Comparison of ENCODE assay signal across 24 cellular contexts in the genomic region with DNA sequence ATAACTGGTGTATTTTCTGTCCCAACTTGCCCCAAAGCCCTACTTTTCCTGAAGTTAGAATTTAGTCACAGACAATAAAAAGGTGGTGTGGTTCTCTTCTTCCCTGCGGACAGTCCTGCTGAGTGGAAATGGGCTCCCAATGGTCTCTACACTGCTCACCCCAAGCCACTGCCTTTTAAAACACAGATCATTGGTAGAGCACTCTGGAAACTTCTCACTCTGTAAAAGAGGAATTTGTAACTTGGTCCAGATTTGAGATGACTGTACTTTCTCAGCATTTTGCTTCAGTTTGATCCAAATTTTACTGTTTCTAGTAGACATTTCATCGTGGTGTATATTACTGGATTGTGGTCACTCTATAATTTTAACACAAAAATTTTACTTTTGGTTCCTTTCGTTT.
"Had no signal": no experiment of that assay in that cellular context is flagged by ENCODE, and none has a peak within 500 bp of the region (broad histone marks: within the 10 kb centered on the region; RNA-seq: fewer than 3 reads in every experiment).

No MANE protein-coding gene starts in this region.

- ATAC-seq: activated CD8-positive, alpha-beta T cell treated with anti-CD3 and anti-CD28 coated beads for 36 hours; activated T-cell treated with anti-CD3 and anti-CD28 coated beads, Interleukin-2, amount 50 U/mL, for 72 hours; activated T-helper 17 cell treated with anti-CD3 and anti-CD28 coated beads, Interleukin-2, amount 50 U/mL, for 72 hours; Panc1 had no signal

- H3K27me3 Mint-ChIP-seq: activated CD4-positive, alpha-beta T cell treated with anti-CD3 and anti-CD28 coated beads, Interleukin-2, amount 10 ng/mL, durations not matched to agents 24 days and 14 days; activated CD8-positive, alpha-beta T cell treated with anti-CD3 and anti-CD28 coated beads for 36 hours; activated naive CD4-positive, alpha-beta T cell treated with anti-CD3 and anti-CD28 coated beads, Interleukin-2, amount 50 U/mL, for 24 hours; activated naive CD8-positive, alpha-beta T cell treated with anti-CD3 and anti-CD28 coated beads, Interleukin-2, amount 10 ng/mL, durations not matched to agents 7 days and 5 days; activated T-helper 17 cell treated with anti-CD3 and anti-CD28 coated beads, Interleukin-2, amount 50 U/mL, for 72 hours; central memory CD8-positive, alpha-beta T cell had no signal

- H3K9me3 Mint-ChIP-seq: activated CD4-positive, alpha-beta T cell treated with anti-CD3 and anti-CD28 coated beads, Interleukin-2, amount 10 ng/mL, durations not matched to agents 24 days and 14 days; activated CD8-positive, alpha-beta T cell treated with anti-CD3 and anti-CD28 coated beads for 36 hours; activated naive CD4-positive, alpha-beta T cell treated with anti-CD3 and anti-CD28 coated beads, Interleukin-2, amount 50 U/mL, for 24 hours; activated T-cell treated with anti-CD3 and anti-CD28 coated beads, Interleukin-2, amount 50 U/mL, for 72 hours; activated T-helper 17 cell treated with anti-CD3 and anti-CD28 coated beads, Interleukin-2, amount 50 U/mL, for 72 hours; central memory CD8-positive, alpha-beta T cell; T-helper 2 cell treated with Interferon-gamma antibody and Interleukin-4, amounts not matched to agents 5 μg/mL and 100 μg/mL, for 36 hours had no signal

- H3K4me1 Mint-ChIP-seq: activated CD4-positive, alpha-beta T cell treated with anti-CD3 and anti-CD28 coated beads, Interleukin-2, amount 10 ng/mL, durations not matched to agents 24 days and 14 days; activated naive CD4-positive, alpha-beta T cell treated with anti-CD3 and anti-CD28 coated beads, Interleukin-2, amount 50 U/mL, for 24 hours; activated naive CD8-positive, alpha-beta T cell treated with anti-CD3 and anti-CD28 coated beads, Interleukin-2, amount 10 ng/mL, durations not matched to agents 7 days and 5 days; activated T-helper 17 cell treated with anti-CD3 and anti-CD28 coated beads, Interleukin-2, amount 50 U/mL, for 72 hours; central memory CD8-positive, alpha-beta T cell had no signal

- DNase-seq: activated CD4-positive, alpha-beta T cell treated with anti-CD3 and anti-CD28 coated beads, Interleukin-2, amount 10 ng/mL, durations not matched to agents 24 days and 14 days; activated CD4-positive, alpha-beta T cell treated with anti-CD3 and anti-CD28 coated beads, Interleukin-2, amount 50 U/mL, for 4 hours; activated CD8-positive, alpha-beta T cell treated with anti-CD3 and anti-CD28 coated beads for 36 hours; activated gamma-delta T cell; activated naive CD4-positive, alpha-beta T cell treated with Interleukin-2 at 50 U/mL for 16 hours; activated naive CD8-positive, alpha-beta T cell treated with anti-CD3 and anti-CD28 coated beads, Interleukin-2, amount 10 ng/mL, durations not matched to agents 7 days and 5 days; activated T-cell treated with anti-CD3 and anti-CD28 coated beads, Interleukin-2, amount 50 U/mL, for 1 hour; activated T-cell treated with anti-CD3 and anti-CD28 coated beads, Interleukin-2, amount 50 U/mL, for 72 hours; amygdala; Karpas-422; NCI-H1048; NCI-H1436 treated with DMSO at 0.1 percent for 48 hours; NCI-H1694 treated with DMSO at 0.1 percent for 48 hours; NCI-H2029; NCI-H510A; NCI-H526; NCI-H748 treated with DMSO at 0.1 percent for 48 hours; SHP77; SJCRH30 had no signal

- H3K27ac Mint-ChIP-seq: activated CD4-positive, alpha-beta T cell treated with anti-CD3 and anti-CD28 coated beads, Interleukin-2, amount 10 ng/mL, durations not matched to agents 24 days and 14 days; activated CD8-positive, alpha-beta T cell treated with anti-CD3 and anti-CD28 coated beads for 36 hours; activated naive CD4-positive, alpha-beta T cell treated with anti-CD3 and anti-CD28 coated beads, Interleukin-2, amount 50 U/mL, for 24 hours; activated naive CD8-positive, alpha-beta T cell treated with anti-CD3 and anti-CD28 coated beads, Interleukin-2, amount 10 ng/mL, durations not matched to agents 7 days and 5 days; activated T-cell treated with anti-CD3 and anti-CD28 coated beads, Interleukin-2, amount 50 U/mL, for 72 hours; activated T-helper 17 cell treated with anti-CD3 and anti-CD28 coated beads, Interleukin-2, amount 50 U/mL, for 72 hours; T-helper 2 cell treated with Interferon-gamma antibody and Interleukin-4, amounts not matched to agents 5 μg/mL and 100 μg/mL, for 36 hours had no signal

- H3K4me3 Mint-ChIP-seq: activated CD4-positive, alpha-beta T cell treated with anti-CD3 and anti-CD28 coated beads, Interleukin-2, amount 10 ng/mL, durations not matched to agents 24 days and 14 days; activated CD8-positive, alpha-beta T cell treated with anti-CD3 and anti-CD28 coated beads for 36 hours; activated naive CD4-positive, alpha-beta T cell treated with anti-CD3 and anti-CD28 coated beads, Interleukin-2, amount 50 U/mL, for 24 hours; activated naive CD8-positive, alpha-beta T cell treated with anti-CD3 and anti-CD28 coated beads, Interleukin-2, amount 10 ng/mL, durations not matched to agents 7 days and 5 days; activated T-cell treated with anti-CD3 and anti-CD28 coated beads, Interleukin-2, amount 50 U/mL, for 72 hours; activated T-helper 17 cell treated with anti-CD3 and anti-CD28 coated beads, Interleukin-2, amount 50 U/mL, for 72 hours; central memory CD8-positive, alpha-beta T cell; T-helper 2 cell treated with Interferon-gamma antibody and Interleukin-4, amounts not matched to agents 5 μg/mL and 100 μg/mL, for 36 hours had no signal
